ENCODE assay signal across 9 cellular contexts in genomic region chr20:973785-974194, GRCh38. TPM values are rescaled to one million over a fixed set of nuclear protein-coding genes. Genes with fewer than 3 reads are reported as not detected.
A peak's percentile ranks its signal among the peaks of the same experiment; 100 is the strongest.
DNase-seq lines count a peak whose midpoint lies in the region; ATAC-seq, FAIRE-seq and TF ChIP-seq lines count a peak whose summit lies in the region.
"Had no signal": no experiment of that assay in that cellular context is flagged by ENCODE, and none has a peak within 500 bp of the region (broad histone marks: within the 10 kb centered on the region; RNA-seq: fewer than 3 reads in every experiment).

No MANE protein-coding gene starts in this region.

- FAIRE-seq in kidney (lab: Jason Lieb, UNC): no peak
- no peak for FAIRE-seq in urothelium cell line (lab: Jason Lieb, UNC)

- DNase-seq in COLO829 (ENCODE audit: low spot score) (peak; percentile 73), NB4 (ENCODE audit: low read depth) (peak; percentile 82), kidney (no peak), urothelium cell line (ENCODE audit: low spot score) (peak; percentile 71), ecto neural progenitor cell (ENCODE audit: low spot score) (no peak)
- DNase-seq in activated T-helper 1 cell treated with anti-CD3 and anti-CD28 coated beads, Interleukin-12 subunit alpha, Interleukin-12 subunit beta, Interleukin-2, Interleukin-4 antibody, amounts not matched to agents 30 ng/mL and 10 ng/mL and 1 ng/mL, durations not matched to agents 14 hours and 24 hours and 36 hours (ENCODE audit: low spot score): peak; percentile 11

- H3K4me3 ChIP-seq in NB4 (ENCODE audit: low read depth, low read length) (no peak overlapping the region), kidney (ENCODE audit: low read length in 2 of 2) (no peak overlapping the region)

- intact Hi-C loops in activated T-helper 1 cell treated with anti-CD3 and anti-CD28 coated beads, Interleukin-12 subunit alpha, Interleukin-12 subunit beta, Interleukin-2, Interleukin-4 antibody, amounts not matched to agents 30 ng/mL and 10 ng/mL and 1 ng/mL, durations not matched to agents 14 hours and 24 hours and 36 hours (cut with micrococcal nuclease): loop anchor here (1.0 to 10.0 kb wide), 3 partner anchors 157 to 240 kb away; partner anchors contain the start of gene TMEM74B
- intact Hi-C loops in kidney (cut with DNase I): no loop called here

- no peaks in the 10 kb centered on the region for H3K4me1 ChIP-seq in kidney (ENCODE audit: control insufficient read depth in 1 of 2, insufficient read depth in 1 of 2, low read depth in 1 of 2, low read length in 2 of 2)

- ATAC-seq in GM18907 (IDR thresholded peaks at IDR 0.05; ENCODE audit: unreplicated experiment) (peak; percentile 60), GM19452 (IDR thresholded peaks at IDR 0.05; ENCODE audit: unreplicated experiment) (no peak)

- TF ChIP-seq CTCF in NB4 (IDR thresholded peaks at IDR 0.05; ENCODE audit: low read depth, low read length) (peak; percentile 75), kidney (IDR thresholded peaks at IDR 0.05; ENCODE audit: borderline replicate concordance, extremely low read depth, insufficient read depth) (peak; percentile 24)

- H3K36me3 Mint-ChIP-seq in activated T-helper 1 cell treated with anti-CD3 and anti-CD28 coated beads, Interleukin-12 subunit alpha, Interleukin-12 subunit beta, Interleukin-2, Interleukin-4 antibody, amounts not matched to agents 30 ng/mL and 10 ng/mL and 1 ng/mL, durations not matched to agents 14 hours and 24 hours and 36 hours (ENCODE audit: low read depth): no peaks in the 10 kb centered on the region

- no peaks in the 10 kb centered on the region for H3K36me3 ChIP-seq in kidney (ENCODE audit: control insufficient read depth in 1 of 2, insufficient read depth in 2 of 2, low read length in 2 of 2)

- H3K27ac Mint-ChIP-seq in activated T-helper 1 cell treated with anti-CD3 and anti-CD28 coated beads, Interleukin-12 subunit alpha, Interleukin-12 subunit beta, Interleukin-2, Interleukin-4 antibody, amounts not matched to agents 30 ng/mL and 10 ng/mL and 1 ng/mL, durations not matched to agents 14 hours and 24 hours and 36 hours: no peak overlapping the region

- H3K27ac ChIP-seq in kidney (ENCODE audit: low read depth in 2 of 2, low read length in 2 of 2): no peak overlapping the region

- peaks cover 5% of the 10 kb centered on the region for H3K27me3 Mint-ChIP-seq in activated T-helper 1 cell treated with anti-CD3 and anti-CD28 coated beads, Interleukin-12 subunit alpha, Interleukin-12 subunit beta, Interleukin-2, Interleukin-4 antibody, amounts not matched to agents 30 ng/mL and 10 ng/mL and 1 ng/mL, durations not matched to agents 14 hours and 24 hours and 36 hours (ENCODE audit: insufficient read depth)

- H3K9ac ChIP-seq in kidney (ENCODE audit: low read length in 2 of 2): no peak overlapping the region

- no peaks in the 10 kb centered on the region for H3K9me3 Mint-ChIP-seq in activated T-helper 1 cell treated with anti-CD3 and anti-CD28 coated beads, Interleukin-12 subunit alpha, Interleukin-12 subunit beta, Interleukin-2, Interleukin-4 antibody, amounts not matched to agents 30 ng/mL and 10 ng/mL and 1 ng/mL, durations not matched to agents 14 hours and 24 hours and 36 hours

- no peaks in the 10 kb centered on the region for H3K4me1 Mint-ChIP-seq in activated T-helper 1 cell treated with anti-CD3 and anti-CD28 coated beads, Interleukin-12 subunit alpha, Interleukin-12 subunit beta, Interleukin-2, Interleukin-4 antibody, amounts not matched to agents 30 ng/mL and 10 ng/mL and 1 ng/mL, durations not matched to agents 14 hours and 24 hours and 36 hours (ENCODE audit: low read depth)

- no peak for TF ChIP-seq POLR2A in NB4 (IDR thresholded peaks at IDR 0.05; ENCODE audit: extremely low read depth, insufficient read length)

- H3K9me3 ChIP-seq in kidney (ENCODE audit: control insufficient read depth in 1 of 2, low read length in 2 of 2): no peaks in the 10 kb centered on the region

- no peak overlapping the region for H3K4me3 Mint-ChIP-seq in activated T-helper 1 cell treated with anti-CD3 and anti-CD28 coated beads, Interleukin-12 subunit alpha, Interleukin-12 subunit beta, Interleukin-2, Interleukin-4 antibody, amounts not matched to agents 30 ng/mL and 10 ng/mL and 1 ng/mL, durations not matched to agents 14 hours and 24 hours and 36 hours

RNA-seq across cellular contexts. Expression of gene RSPO4, which starts 28.3 kb away (rescaled TPM):
- not detected in 2 replicates for total RNA-seq in activated T-helper 1 cell treated with anti-CD3 and anti-CD28 coated beads, Interleukin-12 subunit alpha, Interleukin-12 subunit beta, Interleukin-2, Interleukin-4 antibody, amounts not matched to agents 30 ng/mL and 10 ng/mL and 1 ng/mL, durations not matched to agents 14 hours and 24 hours and 36 hours
- 0.13 TPM for total RNA-seq in kidney
- 0.45 TPM for polyA plus RNA-seq in kidney (ENCODE audit: insufficient read depth, low read depth, low replicate concordance)
- total RNA-seq: T-helper 2 cell treated with Interferon-gamma antibody and Interleukin-4, amounts not matched to agents 100 ng/mL and 5 ng/mL, for 36 hours had no signal

RNA-seq across cellular contexts. Expression of gene ANGPT4, which starts 57.7 kb away (rescaled TPM):
- not detected in 2 replicates for total RNA-seq in activated T-helper 1 cell treated with anti-CD3 and anti-CD28 coated beads, Interleukin-12 subunit alpha, Interleukin-12 subunit beta, Interleukin-2, Interleukin-4 antibody, amounts not matched to agents 30 ng/mL and 10 ng/mL and 1 ng/mL, durations not matched to agents 14 hours and 24 hours and 36 hours
- 0.57 TPM for total RNA-seq in kidney
- polyA plus RNA-seq in kidney (ENCODE audit: insufficient read depth, low read depth, low replicate concordance): 0.24 TPM
- total RNA-seq: T-helper 2 cell treated with Interferon-gamma antibody and Interleukin-4, amounts not matched to agents 100 ng/mL and 5 ng/mL, for 36 hours had no signal

Comparison
In these comparisons a context has a peak if more than half of its experiments do, and no peak if none do; other contexts are left out.
1. DNase-seq: peak in COLO829 (single experiment), NB4 (single experiment), activated T-helper 1 cell treated with anti-CD3 and anti-CD28 coated beads, Interleukin-12 subunit alpha, Interleukin-12 subunit beta, Interleukin-2, Interleukin-4 antibody, amounts not matched to agents 30 ng/mL and 10 ng/mL and 1 ng/mL, durations not matched to agents 14 hours and 24 hours and 36 hours (single experiment) and urothelium cell line (single experiment); none in kidney (single experiment) and ecto neural progenitor cell (single experiment).